In the genomic region with DNA sequence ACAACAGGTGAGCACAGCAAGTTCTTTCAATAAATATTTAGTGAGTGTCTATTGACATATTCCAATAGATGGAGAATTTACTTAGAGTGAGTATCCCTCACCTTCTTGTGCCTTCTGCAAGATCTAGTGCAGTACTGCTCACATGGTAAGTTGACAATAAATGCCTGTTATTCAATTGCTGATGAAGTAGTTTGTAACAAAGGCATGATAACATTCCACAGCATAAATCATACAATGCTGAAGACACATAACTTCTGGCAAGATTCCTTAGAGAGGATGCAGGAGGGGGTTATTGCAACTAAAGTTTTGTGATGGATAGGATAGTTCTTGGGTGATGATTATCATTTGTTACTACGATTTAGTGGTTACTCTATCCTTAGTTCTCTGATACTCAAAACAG, we compare ENCODE assay signal across 16 cellular contexts.
DNase-seq lines count a peak whose midpoint lies in the region; ATAC-seq and TF ChIP-seq lines count a peak whose summit lies in the region.
"Had no signal": no experiment of that assay in that cellular context is flagged by ENCODE, and none has a peak within 500 bp of the region (broad histone marks: within the 10 kb centered on the region; RNA-seq: fewer than 3 reads in every experiment).

No MANE protein-coding gene starts in this region.

- peak; percentile 65 for ATAC-seq in SK-N-SH treated with all-trans-retinoic acid at 6 μM for 48 hours
- ATAC-seq: K562 had no signal

- no peaks in the 10 kb centered on the region for H3K27me3 ChIP-seq in MG63

- H3K36me3 ChIP-seq in MG63, result no peaks in the 10 kb centered on the region

- DNase-seq in EL (peak; percentile 39), foreskin melanocyte (peak; percentile 39), MG63 (no peak), amygdala (lab: John Stamatoyannopoulos, UW) (no peak), T-helper 2 cell (no peak), foreskin fibroblast (no peak)
- DNase-seq: ACHN; C1 segment of cervical spinal cord; Calu3; CD4-positive, alpha-beta T cell; DMS79 treated with DMSO at 0.1 percent for 48 hours; GF-D8; HCEC 1CT; HFFc6 had no signal

- no peak overlapping the region for H3K4me3 ChIP-seq in MG63
- H3K4me3 ChIP-seq in foreskin fibroblast (ENCODE audit: low read depth in 1 of 2, low read length in 2 of 2), result no peak overlapping the region
- H3K4me3 ChIP-seq: K562 had no signal

- no peak for TF ChIP-seq CTCF in foreskin fibroblast (IDR thresholded peaks at IDR 0.05; ENCODE audit: low read depth, low read length)

- no peaks in the 10 kb centered on the region for H3K9me3 ChIP-seq in MG63

TF ChIP-seq in SK-N-SH treated with all-trans-retinoic acid at 6 μM for 48 hours, 23 proteins besides CTCF, POLR2A, EP300 and RAD21:
- TF ChIP-seq ISL1 (CRISPR knock-in tag; IDR thresholded peaks at IDR 0.05), result peak; percentile 79
- TF ChIP-seq, protein P1, sequence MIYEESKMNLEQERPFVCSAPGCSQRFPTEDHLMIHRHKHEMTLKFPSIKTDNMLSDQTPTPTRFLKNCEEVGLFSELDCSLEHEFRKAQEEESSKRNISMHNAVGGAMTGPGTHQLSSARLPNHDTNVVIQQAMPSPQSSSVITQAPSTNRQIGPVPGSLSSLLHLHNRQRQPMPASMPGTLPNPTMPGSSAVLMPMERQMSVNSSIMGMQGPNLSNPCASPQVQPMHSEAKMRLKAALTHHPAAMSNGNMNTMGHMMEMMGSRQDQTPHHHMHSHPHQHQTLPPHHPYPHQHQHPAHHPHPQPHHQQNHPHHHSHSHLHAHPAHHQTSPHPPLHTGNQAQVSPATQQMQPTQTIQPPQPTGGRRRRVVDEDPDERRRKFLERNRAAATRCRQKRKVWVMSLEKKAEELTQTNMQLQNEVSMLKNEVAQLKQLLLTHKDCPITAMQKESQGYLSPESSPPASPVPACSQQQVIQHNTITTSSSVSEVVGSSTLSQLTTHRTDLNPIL (CRISPR knock-in tag; IDR thresholded peaks at IDR 0.05; ENCODE audit: low read depth), result no peak
- TF ChIP-seq ZC3H10 (CRISPR knock-in tag; IDR thresholded peaks at IDR 0.05), result no peak
- no peak for TF ChIP-seq GLIS3 (CRISPR knock-in tag; IDR thresholded peaks at IDR 0.05)
- TF ChIP-seq SNAI2 (CRISPR knock-in tag; IDR thresholded peaks at IDR 0.05), result no peak
- TF ChIP-seq, protein P2, sequence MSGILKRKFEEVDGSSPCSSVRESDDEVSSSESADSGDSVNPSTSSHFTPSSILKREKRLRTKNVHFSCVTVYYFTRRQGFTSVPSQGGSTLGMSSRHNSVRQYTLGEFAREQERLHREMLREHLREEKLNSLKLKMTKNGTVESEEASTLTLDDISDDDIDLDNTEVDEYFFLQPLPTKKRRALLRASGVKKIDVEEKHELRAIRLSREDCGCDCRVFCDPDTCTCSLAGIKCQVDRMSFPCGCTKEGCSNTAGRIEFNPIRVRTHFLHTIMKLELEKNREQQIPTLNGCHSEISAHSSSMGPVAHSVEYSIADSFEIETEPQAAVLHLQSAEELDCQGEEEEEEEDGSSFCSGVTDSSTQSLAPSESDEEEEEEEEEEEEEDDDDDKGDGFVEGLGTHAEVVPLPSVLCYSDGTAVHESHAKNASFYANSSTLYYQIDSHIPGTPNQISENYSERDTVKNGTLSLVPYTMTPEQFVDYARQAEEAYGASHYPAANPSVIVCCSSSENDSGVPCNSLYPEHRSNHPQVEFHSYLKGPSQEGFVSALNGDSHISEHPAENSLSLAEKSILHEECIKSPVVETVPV (CRISPR knock-in tag; IDR thresholded peaks at IDR 0.05), result no peak
- no peak for TF ChIP-seq ZNF8 (CRISPR knock-in tag; IDR thresholded peaks at IDR 0.05)
- no peak for TF ChIP-seq ZNF70 (CRISPR knock-in tag; IDR thresholded peaks at IDR 0.05)
- TF ChIP-seq TOX (CRISPR knock-in tag; IDR thresholded peaks at IDR 0.05; ENCODE audit: borderline replicate concordance), result peak; percentile 5; the same call in 1 of the 2 replicates
- TF ChIP-seq ZFP3 (CRISPR knock-in tag; IDR thresholded peaks at IDR 0.05), result no peak
- no peak for TF ChIP-seq ZFP30 (CRISPR knock-in tag; IDR thresholded peaks at IDR 0.05)
- TF ChIP-seq, protein P3, sequence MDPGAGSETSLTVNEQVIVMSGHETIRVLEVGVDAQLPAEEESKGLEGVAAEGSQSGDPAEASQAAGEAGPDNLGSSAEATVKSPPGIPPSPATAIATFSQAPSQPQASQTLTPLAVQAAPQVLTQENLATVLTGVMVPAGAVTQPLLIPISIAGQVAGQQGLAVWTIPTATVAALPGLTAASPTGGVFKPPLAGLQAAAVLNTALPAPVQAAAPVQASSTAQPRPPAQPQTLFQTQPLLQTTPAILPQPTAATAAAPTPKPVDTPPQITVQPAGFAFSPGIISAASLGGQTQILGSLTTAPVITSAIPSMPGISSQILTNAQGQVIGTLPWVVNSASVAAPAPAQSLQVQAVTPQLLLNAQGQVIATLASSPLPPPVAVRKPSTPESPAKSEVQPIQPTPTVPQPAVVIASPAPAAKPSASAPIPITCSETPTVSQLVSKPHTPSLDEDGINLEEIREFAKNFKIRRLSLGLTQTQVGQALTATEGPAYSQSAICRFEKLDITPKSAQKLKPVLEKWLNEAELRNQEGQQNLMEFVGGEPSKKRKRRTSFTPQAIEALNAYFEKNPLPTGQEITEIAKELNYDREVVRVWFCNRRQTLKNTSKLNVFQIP (CRISPR knock-in tag; IDR thresholded peaks at IDR 0.05; ENCODE audit: borderline replicate concordance, low read depth), result no peak

Comparison
In these comparisons a context has a peak if more than half of its experiments do, and no peak if none do; other contexts are left out.
1. DNase-seq: peak in EL (single experiment) and foreskin melanocyte (single experiment); none in MG63 (single experiment), amygdala (0 of 56), T-helper 2 cell (0 of 5) and foreskin fibroblast (0 of 2).